ENCODE assay signal across 1 cellular context in the genomic region with DNA sequence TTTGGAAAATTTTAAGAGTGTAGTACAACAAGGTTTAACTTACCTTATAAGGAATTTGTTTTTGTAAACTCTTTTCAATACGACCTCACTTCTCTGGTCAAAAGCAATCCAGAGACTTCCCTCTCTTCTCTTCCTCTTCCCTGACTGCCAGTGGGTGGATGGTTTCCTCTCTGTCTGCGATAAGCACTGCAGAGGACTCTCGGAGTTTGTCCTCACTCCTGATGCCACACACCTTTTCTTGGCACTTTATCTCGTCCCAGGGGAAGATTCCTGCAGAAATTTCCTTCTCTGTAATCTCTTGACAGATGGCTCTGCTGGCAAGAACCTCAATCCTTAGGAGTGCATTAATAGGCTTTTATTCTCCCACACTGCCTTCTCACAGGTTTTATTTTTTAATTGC.
TF ChIP-seq lines count a peak whose summit lies in the region.

No MANE protein-coding gene starts in this region.

TF ChIP-seq in HCT116, 20 proteins besides CTCF, POLR2A, EP300 and RAD21 (continued from another document):
- TF ChIP-seq, protein P1, sequence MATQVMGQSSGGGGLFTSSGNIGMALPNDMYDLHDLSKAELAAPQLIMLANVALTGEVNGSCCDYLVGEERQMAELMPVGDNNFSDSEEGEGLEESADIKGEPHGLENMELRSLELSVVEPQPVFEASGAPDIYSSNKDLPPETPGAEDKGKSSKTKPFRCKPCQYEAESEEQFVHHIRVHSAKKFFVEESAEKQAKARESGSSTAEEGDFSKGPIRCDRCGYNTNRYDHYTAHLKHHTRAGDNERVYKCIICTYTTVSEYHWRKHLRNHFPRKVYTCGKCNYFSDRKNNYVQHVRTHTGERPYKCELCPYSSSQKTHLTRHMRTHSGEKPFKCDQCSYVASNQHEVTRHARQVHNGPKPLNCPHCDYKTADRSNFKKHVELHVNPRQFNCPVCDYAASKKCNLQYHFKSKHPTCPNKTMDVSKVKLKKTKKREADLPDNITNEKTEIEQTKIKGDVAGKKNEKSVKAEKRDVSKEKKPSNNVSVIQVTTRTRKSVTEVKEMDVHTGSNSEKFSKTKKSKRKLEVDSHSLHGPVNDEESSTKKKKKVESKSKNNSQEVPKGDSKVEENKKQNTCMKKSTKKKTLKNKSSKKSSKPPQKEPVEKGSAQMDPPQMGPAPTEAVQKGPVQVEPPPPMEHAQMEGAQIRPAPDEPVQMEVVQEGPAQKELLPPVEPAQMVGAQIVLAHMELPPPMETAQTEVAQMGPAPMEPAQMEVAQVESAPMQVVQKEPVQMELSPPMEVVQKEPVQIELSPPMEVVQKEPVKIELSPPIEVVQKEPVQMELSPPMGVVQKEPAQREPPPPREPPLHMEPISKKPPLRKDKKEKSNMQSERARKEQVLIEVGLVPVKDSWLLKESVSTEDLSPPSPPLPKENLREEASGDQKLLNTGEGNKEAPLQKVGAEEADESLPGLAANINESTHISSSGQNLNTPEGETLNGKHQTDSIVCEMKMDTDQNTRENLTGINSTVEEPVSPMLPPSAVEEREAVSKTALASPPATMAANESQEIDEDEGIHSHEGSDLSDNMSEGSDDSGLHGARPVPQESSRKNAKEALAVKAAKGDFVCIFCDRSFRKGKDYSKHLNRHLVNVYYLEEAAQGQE (IDR thresholded peaks at IDR 0.05; ENCODE audit: low read depth), result no peak
- TF ChIP-seq POLR2AphosphoS5 (IDR thresholded peaks at IDR 0.05; ENCODE audit: low read depth, low read length) (no peak), EZH2 (IDR thresholded peaks at IDR 0.05) (no peak), ZNF274 (IDR thresholded peaks at IDR 0.05; ENCODE audit: low read depth, low read length) (no peak), TCF7L2 (IDR thresholded peaks at IDR 0.05; ENCODE audit: borderline replicate concordance, extremely low read depth, insufficient read depth, insufficient read length) (no peak)
- TF ChIP-seq, protein P2, sequence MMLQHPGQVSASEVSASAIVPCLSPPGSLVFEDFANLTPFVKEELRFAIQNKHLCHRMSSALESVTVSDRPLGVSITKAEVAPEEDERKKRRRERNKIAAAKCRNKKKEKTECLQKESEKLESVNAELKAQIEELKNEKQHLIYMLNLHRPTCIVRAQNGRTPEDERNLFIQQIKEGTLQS (IDR thresholded peaks at IDR 0.05), result no peak
TF ChIP-seq in HCT116: peak in this region for 0.
